In the genomic region with DNA sequence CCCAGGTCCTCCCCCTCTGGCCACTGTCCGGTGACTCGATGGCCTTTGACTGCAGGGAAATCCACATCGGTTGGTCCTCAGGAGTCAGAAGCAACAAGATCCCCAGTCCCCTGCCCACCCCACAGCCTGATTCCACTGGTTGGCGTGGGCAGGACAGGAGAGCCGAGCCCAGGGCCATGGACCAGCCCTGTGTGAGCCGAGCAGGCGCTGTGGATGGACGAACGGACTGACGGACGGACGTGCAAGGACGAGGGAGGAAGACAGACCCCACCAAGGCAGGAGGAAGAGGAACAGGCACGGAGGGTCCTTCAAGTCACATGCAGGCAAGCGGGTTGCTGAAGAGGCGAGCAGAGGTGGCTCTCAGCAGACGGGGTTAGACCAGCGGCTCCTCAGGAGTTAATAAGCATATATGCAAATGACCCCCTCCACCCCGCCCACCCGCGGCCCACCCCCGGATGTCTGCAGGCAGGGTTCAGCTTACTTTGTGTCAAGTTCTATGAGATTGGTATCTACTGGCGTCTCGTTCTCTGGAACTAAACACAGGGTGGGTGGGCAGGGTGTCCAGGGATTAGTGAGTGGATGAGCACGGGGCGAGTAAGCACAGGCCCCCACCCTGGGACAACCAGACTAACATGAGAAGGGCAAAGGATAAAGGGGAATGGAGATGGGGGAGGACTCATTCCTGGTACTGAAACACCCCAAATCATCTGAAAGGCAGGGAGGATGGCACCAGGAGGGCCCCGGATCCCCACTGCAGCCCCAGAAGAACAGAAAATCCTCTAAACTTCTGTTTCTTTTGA, we compare ENCODE assay signal across 26 cellular contexts. TPM values are rescaled to one million over a fixed set of nuclear protein-coding genes. Genes with fewer than 3 reads are reported as not detected.
DNase-seq lines count a peak whose midpoint lies in the region; ATAC-seq, FAIRE-seq and TF ChIP-seq lines count a peak whose summit lies in the region.
"Had no signal": no experiment of that assay in that cellular context is flagged by ENCODE, and none has a peak within 500 bp of the region (broad histone marks: within the 10 kb centered on the region; RNA-seq: fewer than 3 reads in every experiment).

No MANE protein-coding gene starts in this region.

- no peaks in the 10 kb centered on the region for H3K9me3 Mint-ChIP-seq in activated naive CD4-positive, alpha-beta T cell treated with anti-CD3 and anti-CD28 coated beads for 36 hours
- H3K9me3 Mint-ChIP-seq in CD4-positive, alpha-beta T cell: no peaks in the 10 kb centered on the region
- H3K9me3 Mint-ChIP-seq: activated T-helper 17 cell treated with anti-CD3 and anti-CD28 coated beads, Interleukin-2, amount 50 U/mL, for 72 hours; brain; CD4-positive, alpha-beta memory T cell; neural crest cell had no signal

- no peak overlapping the region for H3K4me3 Mint-ChIP-seq in activated naive CD4-positive, alpha-beta T cell treated with anti-CD3 and anti-CD28 coated beads for 36 hours
- no peak overlapping the region for H3K4me3 Mint-ChIP-seq in CD4-positive, alpha-beta T cell
- H3K4me3 Mint-ChIP-seq: activated T-helper 17 cell treated with anti-CD3 and anti-CD28 coated beads, Interleukin-2, amount 50 U/mL, for 72 hours; brain; CD4-positive, alpha-beta memory T cell; neural crest cell had no signal

- peak overlapping the region in 1 of 2 experiments; percentile 12; a peak in 1 of 4 replicates for H3K9ac ChIP-seq in K562 (ENCODE audit: insufficient read depth in 1 of 2, low read depth in 2 of 2, low read length in 2 of 2)
- H3K9ac ChIP-seq in neuronal stem cell (ENCODE audit: low read depth, low read length, poor library complexity): no peak overlapping the region

- no peak overlapping the region for H2AFZ ChIP-seq in K562 (ENCODE audit: low read depth, low read length)
- H2AFZ ChIP-seq in neuronal stem cell (ENCODE audit: low read length): no peak overlapping the region

- no peak for FAIRE-seq in K562 (lab: Jason Lieb, UNC)
- FAIRE-seq: GM12878 had no signal

- in situ Hi-C loops in K562 (cut with MboI): no loop called here

- CTCF ChIA-PET in activated naive CD4-positive, alpha-beta T cell treated with anti-CD3 and anti-CD28 coated beads for 36 hours (lab: Charles Lee): interaction anchor here (1.0 kb wide), 1 partner anchor 26 kb away, joined by 3 read pairs; no protein-coding TSS in a partner anchor
- CTCF ChIA-PET in CD4-positive, alpha-beta T cell (lab: Charles Lee): no interaction called here
- CTCF ChIA-PET in K562 (lab: Yijun Ruan, JAX; ENCODE audit: low intra/inter-chr PET ratio): no interaction called here

- ATAC-seq in CD4-positive, alpha-beta T cell (ENCODE audit: poor library complexity): no peak
- ATAC-seq in K562 (peak; percentile 74), HG03571 (IDR thresholded peaks at IDR 0.05; ENCODE audit: unreplicated experiment) (no peak)
- ATAC-seq: activated T-helper 17 cell treated with anti-CD3 and anti-CD28 coated beads, Interleukin-2, amount 50 U/mL, for 72 hours; GM12878 had no signal

- H4K8ac ChIP-seq in neuronal stem cell (ENCODE audit: low read depth, low read length): no peak overlapping the region

- no peaks in the 10 kb centered on the region for H3K9me3 ChIP-seq in CD4-positive, alpha-beta T cell (ENCODE audit: control insufficient read depth, low read length)
- H3K9me3 ChIP-seq in K562 (replicated peaks; ENCODE audit: control insufficient read depth, insufficient read depth, low read depth, low read length) (no peaks in the 10 kb centered on the region), neuronal stem cell (replicated peaks in 1 of 2; ENCODE audit: control insufficient read depth in 2 of 2, insufficient read depth in 1 of 2, low read depth in 1 of 2, low read length in 2 of 2) (no peaks in the 10 kb centered on the region)
- H3K9me3 ChIP-seq: adrenal gland, stomach, thyroid gland had no signal

- no peak overlapping the region for H3K27ac Mint-ChIP-seq in activated naive CD4-positive, alpha-beta T cell treated with anti-CD3 and anti-CD28 coated beads for 36 hours
- H3K27ac Mint-ChIP-seq in CD4-positive, alpha-beta T cell: peak overlapping the region; percentile 36
- H3K27ac Mint-ChIP-seq: brain had no signal

- H3K27me3 Mint-ChIP-seq in activated naive CD4-positive, alpha-beta T cell treated with anti-CD3 and anti-CD28 coated beads for 36 hours (ENCODE audit: low read depth): no peaks in the 10 kb centered on the region
- no peaks in the 10 kb centered on the region for H3K27me3 Mint-ChIP-seq in CD4-positive, alpha-beta T cell
- H3K27me3 Mint-ChIP-seq: activated T-helper 17 cell treated with anti-CD3 and anti-CD28 coated beads, Interleukin-2, amount 50 U/mL, for 72 hours; brain; CD4-positive, alpha-beta memory T cell had no signal

- peaks cover 26% of the 10 kb centered on the region for H3K4me1 Mint-ChIP-seq in activated naive CD4-positive, alpha-beta T cell treated with anti-CD3 and anti-CD28 coated beads for 36 hours (ENCODE audit: low read depth)
- H3K4me1 Mint-ChIP-seq in CD4-positive, alpha-beta T cell (ENCODE audit: low read depth): peaks cover 34% of the 10 kb centered on the region
- H3K4me1 Mint-ChIP-seq: brain, neural crest cell had no signal

- no peak overlapping the region for H3K14ac ChIP-seq in neuronal stem cell (ENCODE audit: low read length)

- TF ChIP-seq RAD21 in K562 (CRISPR knock-in tag; conservative IDR thresholded peaks at IDR 0.05 in 1 of 2, IDR thresholded peaks at IDR 0.05 in 1 of 2): no peak

- peak overlapping the region; percentile 4 for H3K23ac ChIP-seq in neuronal stem cell (ENCODE audit: low read depth, low read length, poor library complexity)

- no peaks in the 10 kb centered on the region for H4K20me1 ChIP-seq in K562 (replicated peaks; ENCODE audit: control insufficient read depth, insufficient read depth, low read length)

- TF ChIP-seq EP300 in K562 (IDR thresholded peaks at IDR 0.05; ENCODE audit: low read length): no peak

- DNase-seq in activated naive CD4-positive, alpha-beta T cell treated with anti-CD3 and anti-CD28 coated beads for 36 hours: peak; percentile 4
- no peak for DNase-seq in activated naive CD4-positive, alpha-beta T cell treated with Interleukin-2 at 50 U/mL for 16 hours
- peak in 1 of 10 experiments; percentile 27 for DNase-seq in CD4-positive, alpha-beta T cell
- peak; percentile 51 to 67 (median 61) for DNase-seq in K562 (ENCODE audit: extremely low read depth in 1 of 4, low spot score in 3 of 4)
- no peak for DNase-seq in neuronal stem cell (ENCODE audit: low spot score)
- DNase-seq in retina: no peak
- no peak for DNase-seq in GM10266 (ENCODE audit: extremely low spot score)
- DNase-seq: activated CD4-positive, alpha-beta T cell treated with anti-CD3 and anti-CD28 coated beads, Interleukin-2, amount 50 U/mL, for 4 hours; adrenal gland; CD4-positive, alpha-beta memory T cell; kidney glomerular epithelial cell; NCI-H1105; NCI-H2029; SIG-M5; stomach; T-helper 9 cell; thyroid gland; WERI-Rb-1 had no signal

- H2BK15ac ChIP-seq in neuronal stem cell (ENCODE audit: low read length): no peak overlapping the region

- H3K4ac ChIP-seq in neuronal stem cell (ENCODE audit: low read length): no peak overlapping the region

- H3K4me1 ChIP-seq in K562 (replicated peaks in 1 of 2; ENCODE audit: control insufficient read depth in 2 of 2, insufficient read depth in 2 of 2, low read length in 2 of 2) (peaks cover 0 to 14% of the 10 kb centered on the region in 2 experiments; a peak in 2 of 5 replicates), neuronal stem cell (ENCODE audit: control insufficient read depth in 2 of 2, insufficient read depth in 1 of 2, low read depth in 1 of 2, low read length in 2 of 2) (peaks cover 0 to 1% of the 10 kb centered on the region in 2 donors)
- H3K4me1 ChIP-seq: adrenal gland, thyroid gland had no signal

- no peak overlapping the region for H3K27ac ChIP-seq in CD4-positive, alpha-beta T cell (ENCODE audit: low read depth, low read length)
- H3K27ac ChIP-seq in K562 (ENCODE audit: extremely low read depth, low read depth, low read length) (no peak overlapping the region), neuronal stem cell (replicated peaks; ENCODE audit: low read length) (no peak overlapping the region)
- H3K27ac ChIP-seq: adrenal gland, thyroid gland, WERI-Rb-1 had no signal

- H2BK120ac ChIP-seq in neuronal stem cell (ENCODE audit: low read depth, low read length): no peak overlapping the region

- H3K79me2 ChIP-seq in K562 (ENCODE audit: control insufficient read depth, insufficient read depth, low read length): no peaks in the 10 kb centered on the region

- TF ChIP-seq CTCF in CD4-positive, alpha-beta T cell (IDR thresholded peaks at IDR 0.05): no peak
- TF ChIP-seq CTCF in K562 (IDR thresholded peaks at IDR 0.05 in 2 of 3, conservative IDR thresholded peaks at IDR 0.05 in 1 of 3; ENCODE audit: insufficient read depth in 2 of 3, low read depth in 1 of 3, low read length in 3 of 3): no peak
- TF ChIP-seq CTCF in GM10266 (IDR thresholded peaks at IDR 0.05; ENCODE audit: control insufficient read depth, insufficient read depth, low read depth, missing control alignments): no peak

- peaks cover 6% of the 10 kb centered on the region for H3K9me1 ChIP-seq in K562 (ENCODE audit: control insufficient read depth, insufficient read depth, low read length)

- POLR2A ChIA-PET in CD4-positive, alpha-beta T cell (lab: Charles Lee): no interaction called here
- POLR2A ChIA-PET in K562 (lab: Yijun Ruan, JAX): interaction anchor here (1.1 kb wide), 1 partner anchor 90 kb away, joined by 4 read pairs; no protein-coding TSS in a partner anchor

- no TSS peak for BruUV-seq in K562 (replicated peaks; lab: Mats Ljungman, UMichigan)

- WGBS in K562 (ENCODE audit: insufficient coverage, low coverage, missing lambda C conversion rate): 52% methylated on average over 21 of the region's 27 CpGs
- no CpG with 5 or more reads among the region's 27 CpGs for WGBS in neuronal stem cell (ENCODE audit: extremely low coverage in 2 of 2, insufficient read length in 2 of 2, insufficient replicate concordance in 1 of 2), 2 donors

- no peak overlapping the region for H2BK5ac ChIP-seq in neuronal stem cell (ENCODE audit: low read length)

- peaks cover 4% of the 10 kb centered on the region for H3K36me3 Mint-ChIP-seq in activated naive CD4-positive, alpha-beta T cell treated with anti-CD3 and anti-CD28 coated beads for 36 hours (ENCODE audit: low read depth)
- peaks cover 30% of the 10 kb centered on the region for H3K36me3 Mint-ChIP-seq in CD4-positive, alpha-beta T cell (ENCODE audit: low read depth)

- H3K36me3 ChIP-seq in K562 (ENCODE audit: control insufficient read depth, insufficient read depth, low read length) (peaks cover 28% of the 10 kb centered on the region; the same call in 1 of the 3 replicates), neuronal stem cell (replicated peaks in 1 of 2; ENCODE audit: control insufficient read depth in 2 of 2, insufficient read depth in 2 of 2, low read length in 2 of 2) (peaks cover 0 to 11% of the 10 kb centered on the region in 2 donors)

- H3K27me3 ChIP-seq in CD4-positive, alpha-beta T cell (ENCODE audit: control insufficient read depth, insufficient read depth, low read length): no peaks in the 10 kb centered on the region
- H3K27me3 ChIP-seq in K562 (ENCODE audit: control insufficient read depth in 2 of 2, insufficient read depth in 2 of 2, low read length in 2 of 2) (no peaks in the 10 kb centered on the region), neuronal stem cell (ENCODE audit: control insufficient read depth in 3 of 3, insufficient read depth in 3 of 3, low read depth in 1 of 3, low read length in 3 of 3) (no peaks in the 10 kb centered on the region)
- H3K27me3 ChIP-seq: adrenal gland, stomach, thyroid gland had no signal

- H3K18ac ChIP-seq in neuronal stem cell (ENCODE audit: low read length): no peak overlapping the region

- intact Hi-C loops in activated naive CD4-positive, alpha-beta T cell treated with anti-CD3 and anti-CD28 coated beads for 36 hours (cut with micrococcal nuclease): no loop called here
- intact Hi-C loops in CD4-positive, alpha-beta T cell (cut with DNase I, micrococcal nuclease): loop anchor here in 1 of 2 experiments (5.0 kb wide), 1 partner anchor 245 kb away; no protein-coding TSS in a partner anchor
- intact Hi-C loops in K562 (cut with micrococcal nuclease): no loop called here

- no peak overlapping the region for H4K91ac ChIP-seq in neuronal stem cell (ENCODE audit: low read depth, low read length, poor library complexity)

- H3K4me2 ChIP-seq in K562 (ENCODE audit: insufficient read depth, low read length): no peak overlapping the region
- H3K4me2 ChIP-seq in neuronal stem cell (ENCODE audit: insufficient read depth, low read length, poor library complexity, severe bottlenecking): no peak overlapping the region

- H3K79me1 ChIP-seq in neuronal stem cell (ENCODE audit: low read depth, low read length): no peaks in the 10 kb centered on the region

- H3K4me3 ChIP-seq in K562: no peak overlapping the region
- H3K4me3 ChIP-seq in neuronal stem cell (ENCODE audit: low read length in 2 of 2): no peak overlapping the region
- H3K4me3 ChIP-seq: adrenal gland, GM12878, stomach, thyroid gland had no signal

- H2AK5ac ChIP-seq in neuronal stem cell (ENCODE audit: low read depth, low read length): no peak overlapping the region

- no peak overlapping the region for H2BK12ac ChIP-seq in neuronal stem cell (ENCODE audit: low read length)

- TF ChIP-seq POLR2A in K562 (conservative IDR thresholded peaks at IDR 0.05): no peak

RNA-seq across cellular contexts. Expression of a gene that starts 26.8 kb away (rescaled TPM):
- total RNA-seq in activated naive CD4-positive, alpha-beta T cell treated with anti-CD3 and anti-CD28 coated beads for 36 hours: not detected
- total RNA-seq in CD4-positive, alpha-beta T cell: under 1 TPM; 0.78 to 0.80 TPM
- total RNA-seq in K562 (2011; cell fraction: chromatin; rRNA removed; ENCODE audit: low replicate concordance): not detected in 2 replicates
- 0.26 TPM in 1 of 2 replicates, not detected in the other for total RNA-seq in K562 (2011; cell fraction: nucleolus; rRNA removed)
- total RNA-seq in K562 (2011; cell fraction: nucleoplasm; rRNA removed): 0.15 TPM in 1 of 2 replicates, not detected in the other
- total RNA-seq in K562 (2014; rRNA removed) (not detected in 2 replicates), K562 (2014; rRNA removed; fragmentation: Illumina TruSeq; extraction: Trizol) (not detected in 2 replicates), K562 (2015; rRNA removed; fragmentation: Illumina TruSeq; extraction: Trizol) (0.04 TPM in 1 of 2 replicates, not detected in the other), K562 (2021) (0.11 and 0.22 TPM in 2 replicates)
- polyA plus RNA-seq in K562 (2011; rRNA removed) (not detected in 2 replicates), K562 (2014; fragmentation: Illumina TruSeq; extraction: Trizol) (0.06 and 0.11 TPM in 2 replicates), K562 (2014; fragmentation: Nextera tagmentation; extraction: Ambion mirVana) (not detected), K562 (2014; rRNA removed) (not detected in 2 replicates)
- 0.04 TPM in 1 of 2 replicates, not detected in the other for polyA plus RNA-seq in K562 (2011; cell fraction: cytosol; rRNA removed)
- 0.04 TPM in 2 replicates for polyA plus RNA-seq in K562 (2011; cell fraction: nucleus; rRNA removed)
- 0.06 and 0.20 TPM in 2 replicates for polyA plus RNA-seq in K562 (2012)
- not detected in 2 replicates for polyA minus RNA-seq in K562 (2011; rRNA and poly(A)+ RNA removed)
- polyA minus RNA-seq in K562 (2011; cell fraction: cytosol; rRNA and poly(A)+ RNA removed): not detected in 2 replicates
- not detected in 2 replicates for polyA minus RNA-seq in K562 (2011; cell fraction: nucleus; rRNA and poly(A)+ RNA removed)
- polyA plus RNA-seq in neuronal stem cell (2013, experiment 1 of 2): 0.10 TPM
- polyA plus RNA-seq in neuronal stem cell (2013, experiment 2 of 2): 0.10 TPM
- total RNA-seq: A172, GM12878, lung microvascular endothelial cell, skeletal muscle tissue had no signal
- polyA plus RNA-seq: GM12878 had no signal

Comparison
In these comparisons a context has a peak if more than half of its experiments do, and no peak if none do; other contexts are left out.
1. DNase-seq: peak in activated naive CD4-positive, alpha-beta T cell treated with anti-CD3 and anti-CD28 coated beads for 36 hours (single experiment) and K562 (4 of 4); none in activated naive CD4-positive, alpha-beta T cell treated with Interleukin-2 at 50 U/mL for 16 hours (single experiment), neuronal stem cell (single experiment), retina (single experiment) and GM10266 (single experiment).